In the genomic region with DNA sequence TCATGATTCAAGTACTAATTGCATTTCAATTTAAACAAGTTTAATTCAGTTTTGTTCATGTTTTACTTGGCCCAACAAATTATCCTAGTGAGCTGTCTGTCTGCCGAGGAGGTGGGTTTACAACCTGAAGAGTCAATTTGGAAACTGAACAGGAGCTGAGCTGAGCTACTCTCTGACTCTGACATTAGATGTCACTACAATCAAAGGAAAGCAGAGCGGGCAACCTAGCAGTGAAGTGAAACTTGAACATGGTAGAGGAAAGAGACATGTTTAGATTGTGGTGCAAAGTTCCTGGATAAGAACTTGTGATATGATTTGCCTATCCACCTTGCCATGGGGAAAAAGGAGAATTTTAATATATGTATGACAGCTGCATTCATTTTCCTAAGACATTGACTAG, we compare ENCODE assay signal across 8 cellular contexts. TPM values are rescaled to one million over a fixed set of nuclear protein-coding genes. Genes with fewer than 3 reads are reported as not detected.
DNase-seq lines count a peak whose midpoint lies in the region; ATAC-seq, FAIRE-seq and TF ChIP-seq lines count a peak whose summit lies in the region.

No MANE protein-coding gene starts in this region.

- H3K4me2 ChIP-seq in MM.1S (ENCODE audit: low read depth, low read length): no peak overlapping the region
- H3K4me2 ChIP-seq in smooth muscle cell: no peak overlapping the region

- H3K9me2 ChIP-seq in MM.1S (replicated peaks; ENCODE audit: insufficient read depth, low read length): no peaks in the 10 kb centered on the region

- H3K36me3 ChIP-seq in MM.1S (replicated peaks; ENCODE audit: insufficient read depth, low read length) (no peaks in the 10 kb centered on the region), smooth muscle cell (ENCODE audit: low read depth) (no peaks in the 10 kb centered on the region)

- H3F3A ChIP-seq in MM.1S (ENCODE audit: insufficient read depth, low read length): no peaks in the 10 kb centered on the region
- H3F3A ChIP-seq in smooth muscle cell (ENCODE audit: low read depth): no peaks in the 10 kb centered on the region

- H2AFZ ChIP-seq in MM.1S (ENCODE audit: low read length): no peak overlapping the region
- no peak overlapping the region for H2AFZ ChIP-seq in smooth muscle cell (ENCODE audit: low read depth)

- H3K27ac ChIP-seq in MM.1S (ENCODE audit: low read length) (no peak overlapping the region), VCaP (peak overlapping the region; percentile 33; the same call in 1 of the 2 replicates), smooth muscle cell (ENCODE audit: low read depth) (no peak overlapping the region)

- H3K9ac ChIP-seq in MM.1S (ENCODE audit: low read length) (no peak overlapping the region), smooth muscle cell (ENCODE audit: low read depth) (no peak overlapping the region)

- peak; percentile 58 for TF ChIP-seq CTCF in MM.1S (IDR thresholded peaks at IDR 0.05; ENCODE audit: low read length)
- TF ChIP-seq CTCF in VCaP (conservative IDR thresholded peaks at IDR 0.05): peak; percentile 75
- peak; percentile 64 for TF ChIP-seq CTCF in smooth muscle cell (IDR thresholded peaks at IDR 0.05; ENCODE audit: borderline replicate concordance, insufficient read depth, poor library complexity, severe bottlenecking)

- H4K20me1 ChIP-seq in MM.1S (ENCODE audit: insufficient read depth, low read length) (no peaks in the 10 kb centered on the region), smooth muscle cell (ENCODE audit: low read depth) (no peaks in the 10 kb centered on the region)

- ATAC-seq in GM19463 (IDR thresholded peaks at IDR 0.05; ENCODE audit: unreplicated experiment) (peak; percentile 66), left ventricle myocardium superior (peak; percentile 61)

- FAIRE-seq in RCC 7860 (lab: Jason Lieb, UNC): no peak

- intact Hi-C loops in left ventricle myocardium superior (cut with micrococcal nuclease): no loop called here

- no peaks in the 10 kb centered on the region for H3K9me3 ChIP-seq in MM.1S (replicated peaks; ENCODE audit: insufficient read depth, low read length)
- no peaks in the 10 kb centered on the region for H3K9me3 ChIP-seq in smooth muscle cell (replicated peaks; ENCODE audit: low read depth)

- H3K79me2 ChIP-seq in MM.1S (ENCODE audit: low read length) (no peaks in the 10 kb centered on the region), smooth muscle cell (ENCODE audit: low read depth) (no peaks in the 10 kb centered on the region)

- 46% methylated on average over 2 of the region's 2 CpGs for WGBS in smooth muscle cell (ENCODE audit: low lambda C conversion rate)

- H3K27me3 ChIP-seq in MM.1S (replicated peaks; ENCODE audit: insufficient read depth, low read length) (no peaks in the 10 kb centered on the region), smooth muscle cell (ENCODE audit: low read depth) (no peaks in the 10 kb centered on the region)

- DNase-seq in DMS153 treated with DMSO at 0.1 percent for 48 hours (lab: John Stamatoyannopoulos, UW; ENCODE audit: unreplicated experiment) (peak; percentile 54), MM.1S (peak; percentile 58), left ventricle myocardium superior (no peak), smooth muscle cell (lab: John Stamatoyannopoulos, UW; ENCODE audit: unreplicated experiment) (no peak), C1 segment of cervical spinal cord (lab: John Stamatoyannopoulos, UW) (no peak), RCC 7860 (ENCODE audit: low spot score) (no peak)

- H3K4me1 ChIP-seq in MM.1S (ENCODE audit: low read length) (no peaks in the 10 kb centered on the region), smooth muscle cell (ENCODE audit: low read depth) (no peaks in the 10 kb centered on the region)

- no peak overlapping the region for H3K4me3 ChIP-seq in MM.1S (ENCODE audit: low read length)
- peak overlapping the region; percentile 7 for H3K4me3 ChIP-seq in smooth muscle cell

RNA-seq across cellular contexts. Expression of gene AGR3, which starts 9.6 kb away (rescaled TPM):
- not detected for total RNA-seq in left ventricle myocardium superior
- not detected in 2 replicates for total RNA-seq in smooth muscle cell
- not detected in 2 replicates for polyA plus RNA-seq in smooth muscle cell

Comparison
In these comparisons a context has a peak if more than half of its experiments do, and no peak if none do; other contexts are left out.
1. DNase-seq: peak in DMS153 treated with DMSO at 0.1 percent for 48 hours (single experiment) and MM.1S (single experiment); none in left ventricle myocardium superior (single experiment), smooth muscle cell (single experiment), C1 segment of cervical spinal cord (0 of 14) and RCC 7860 (single experiment).
2. Peak in every context shown above with its lines, with median percentiles within 50 percentile points of each other: CTCF ChIP-seq.